8 cellular contexts compared by ENCODE assay signal in the genomic region with DNA sequence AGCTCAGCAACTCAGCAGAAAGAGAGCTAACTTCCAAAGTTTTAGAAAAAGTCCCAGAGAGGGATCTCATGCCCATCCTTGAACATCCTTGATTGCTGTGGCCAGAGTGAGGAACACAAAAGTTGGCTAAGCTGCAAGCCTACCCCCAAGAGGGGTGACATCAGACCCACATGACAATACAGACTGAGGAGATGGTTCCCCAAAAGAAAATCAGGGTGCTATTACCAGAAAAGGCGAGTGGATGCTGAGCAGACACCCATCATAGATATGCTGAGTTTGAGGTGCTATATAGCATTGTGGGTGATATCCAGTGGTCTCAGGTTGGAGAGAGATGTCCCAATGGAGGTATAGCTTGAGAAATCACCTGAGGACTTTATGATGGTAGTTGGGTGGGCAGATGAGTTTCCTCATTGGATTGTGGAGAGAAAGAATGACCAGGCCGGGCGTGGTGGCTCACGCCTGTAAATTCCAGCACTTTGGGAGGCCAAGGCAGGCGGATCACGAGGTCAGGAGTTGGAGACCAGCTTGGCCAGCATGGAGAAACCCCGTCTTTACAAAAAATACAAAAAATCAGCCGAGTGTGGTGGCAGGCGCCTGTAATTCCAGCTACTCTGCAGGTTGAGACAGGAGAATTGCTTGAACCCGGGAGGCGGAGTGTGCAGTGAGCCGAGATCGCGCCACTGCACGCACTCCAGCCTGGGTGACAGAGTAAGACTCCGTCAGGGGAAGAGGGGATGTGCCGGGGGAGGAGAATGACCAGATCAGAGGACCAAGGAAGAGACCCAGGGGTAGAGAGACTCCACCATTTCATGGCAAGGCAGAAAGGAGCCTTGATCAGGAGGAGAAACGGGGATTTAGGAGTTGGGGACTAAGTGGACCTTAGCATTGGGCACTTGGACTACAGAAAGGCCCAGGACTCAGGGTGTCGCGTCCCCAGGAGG. TPM values are rescaled to one million over a fixed set of nuclear protein-coding genes. Genes with fewer than 3 reads are reported as not detected.
DNase-seq lines count a peak whose midpoint lies in the region; ATAC-seq, FAIRE-seq and TF ChIP-seq lines count a peak whose summit lies in the region.

No MANE protein-coding gene starts in this region.

- H3K4me3 Mint-ChIP-seq in WTC11, result peak overlapping the region; percentile 43

- H3K4me1 ChIP-seq in gastroesophageal sphincter, result peaks cover 0 to 31% (median 8%) of the 10 kb centered on the region in 3 donors

- no peak for TF ChIP-seq EP300 in gastroesophageal sphincter (IDR thresholded peaks at IDR 0.05)

- H3K36me3 ChIP-seq in H7 (replicated peaks; ENCODE audit: control insufficient read depth, insufficient read depth, low read length) (peaks cover 15% of the 10 kb centered on the region), gastroesophageal sphincter (peaks cover 0 to 7% of the 10 kb centered on the region in 2 donors)

- CTCF ChIA-PET in WTC11 (lab: Charles Lee) (interaction anchor here (0.7 to 11.7 kb wide), 23 partner anchors 12 to 526 kb away, joined by 3 to 320 read pairs (median 4); a partner anchor contains a TSS), GM10248 (lab: Yijun Ruan, JAX) (interaction anchor here (0.7 to 13.9 kb wide), 14 partner anchors 12 to 215 kb away, joined by 3 to 246 read pairs (median 5); a partner anchor contains a TSS)

- H3K27ac ChIP-seq in gastroesophageal sphincter, result peak overlapping the region; percentile 62 to 97 (median 94)

- no peaks in the 10 kb centered on the region for H3K9me3 Mint-ChIP-seq in WTC11

- peaks cover 11% of the 10 kb centered on the region for H3K36me3 Mint-ChIP-seq in WTC11

- peak overlapping the region; percentile 98 for H3K27ac Mint-ChIP-seq in WTC11

- WGBS in gastroesophageal sphincter (ENCODE audit: low coverage in 1 of 2), 2 donors, result 78 to 83% methylated on average over 4 to 20 of the region's 20 CpGs

- TF ChIP-seq CTCF in WTC11 (IDR thresholded peaks at IDR 0.05) (no peak), gastroesophageal sphincter (IDR thresholded peaks at IDR 0.05) (no peak), GM10248 (IDR thresholded peaks at IDR 0.05; ENCODE audit: control extremely low read depth, extremely low read depth, low read depth, missing control alignments) (no peak)

- no peak for ATAC-seq in WTC11
- ATAC-seq in gastroesophageal sphincter, result no peak
- ATAC-seq in GM19397 (IDR thresholded peaks at IDR 0.05; ENCODE audit: unreplicated experiment), result no peak

- peaks cover 32% of the 10 kb centered on the region for H3K4me1 Mint-ChIP-seq in WTC11

- DNase-seq in H7, result no peak
- DNase-seq in WTC11 (ENCODE audit: low spot score), result no peak
- DNase-seq in skeletal muscle cell (ENCODE audit: low read depth), result no peak
- DNase-seq in GM12892 (ENCODE audit: insufficient read length), result no peak
- no peak for DNase-seq in GM10248 (ENCODE audit: extremely low spot score)
- DNase-seq in AML-193 (lab: John Stamatoyannopoulos, UW), result no peak

- no peaks in the 10 kb centered on the region; the same call in 1 of the 2 replicates for H3K27me3 ChIP-seq in H7 (ENCODE audit: control insufficient read depth, insufficient read depth, low read length)
- no peaks in the 10 kb centered on the region for H3K27me3 ChIP-seq in gastroesophageal sphincter

- POLR2A ChIA-PET in WTC11 (lab: Charles Lee), result interaction anchor here (0.6 to 6.5 kb wide), 19 partner anchors 8 to 149 kb away, joined by 3 to 67 read pairs (median 7); a partner anchor contains a TSS
- POLR2A ChIA-PET in GM10248 (lab: Yijun Ruan, JAX), result interaction anchor here (0.9 to 2.7 kb wide), 2 partner anchors 21 to 43 kb away, joined by 3 to 29 read pairs; a partner anchor contains a TSS

- FAIRE-seq in GM12892 (lab: Jason Lieb, UNC), result no peak

- no peaks in the 10 kb centered on the region for H3K9me3 ChIP-seq in gastroesophageal sphincter

- TF ChIP-seq POLR2A in gastroesophageal sphincter (IDR thresholded peaks at IDR 0.05) (no peak), GM12892 (IDR thresholded peaks at IDR 0.05; ENCODE audit: low read depth, low read length) (no peak)

- H3K27me3 Mint-ChIP-seq in WTC11 (ENCODE audit: low read depth), result peaks cover 10% of the 10 kb centered on the region

- H3K4me3 ChIP-seq in H7 (ENCODE audit: insufficient read depth, low read depth, low read length) (peak overlapping the region; percentile 22), gastroesophageal sphincter (peak overlapping the region in 1 of 2 donors; percentile 94), skeletal muscle cell (ENCODE audit: low read depth, low read length) (peak overlapping the region; percentile 65)

TF ChIP-seq in WTC11, 78 proteins besides CTCF, POLR2A, EP300 and RAD21:
- no peak for TF ChIP-seq ATF1 (CRISPR knock-in tag; IDR thresholded peaks at IDR 0.05)
- TF ChIP-seq ELF4 (CRISPR knock-in tag; IDR thresholded peaks at IDR 0.05; ENCODE audit: low read depth), result 0 out of 2 replicates have a peak, but pooled peaks have one; percentile 69
- TF ChIP-seq ETV6 (CRISPR knock-in tag; IDR thresholded peaks at IDR 0.05), result no peak

RNA-seq across cellular contexts. Expression of a gene that starts 0.9 kb away (rescaled TPM):
- 73.7 and 80.1 TPM in 2 replicates for total RNA-seq in H7 (2014; rRNA removed; shearing (Covaris generic))
- total RNA-seq in WTC11 (2021), result 51.2 to 67.0 TPM (median 59.2 TPM) in 3 replicates
- 10 to 100 TPM in 3 of 4 donors, 1 to 10 TPM in 1; 9.2 to 14.9 (median 11.6) TPM for total RNA-seq in gastroesophageal sphincter
- 33.9 TPM for polyA plus RNA-seq in GM12892 (2012; ENCODE audit: missing spikeins)

RNA-seq across cellular contexts. Expression of a gene that starts 21.3 kb away (rescaled TPM):
- total RNA-seq in H7 (2014; rRNA removed; shearing (Covaris generic)), result 70.4 and 90.1 TPM in 2 replicates
- total RNA-seq in WTC11 (2021), result 73.6 to 90.2 TPM (median 77.3 TPM) in 3 replicates
- 10 to 100 TPM; 58.0 to 81.6 (median 71.6) TPM for total RNA-seq in gastroesophageal sphincter
- polyA plus RNA-seq in GM12892 (2012; ENCODE audit: missing spikeins), result 41.5 TPM

RNA-seq across cellular contexts. Expression of a gene that starts 21.5 kb away (rescaled TPM):
- total RNA-seq in H7 (2014; rRNA removed; shearing (Covaris generic)), result 0.87 and 2.1 TPM in 2 replicates
- 1.3 to 2.3 TPM (median 1.6 TPM) in 3 replicates for total RNA-seq in WTC11 (2021)
- 10 to 100 TPM in 1 of 4 donors, 1 to 10 TPM in 1, under 1 TPM in 1, not detected in 1; 0.81 to 10.4 (median 5.0) TPM for total RNA-seq in gastroesophageal sphincter
- polyA plus RNA-seq in GM12892 (2012; ENCODE audit: missing spikeins), result 0.45 TPM

RNA-seq across cellular contexts. Expression of a gene that starts 21.9 kb away (rescaled TPM):
- 0.04 TPM in 1 of 2 replicates, not detected in the other for total RNA-seq in H7 (2014; rRNA removed; shearing (Covaris generic))
- total RNA-seq in WTC11 (2021) (not detected in 3 replicates), gastroesophageal sphincter (1 to 10 TPM in 1 of 4 donors, not detected in 3; 1.5 TPM)
- polyA plus RNA-seq in GM12892 (2012; ENCODE audit: missing spikeins), result not detected

RNA-seq across cellular contexts. Expression of a gene that starts 37.2 kb away (rescaled TPM):
- total RNA-seq in H7 (2014; rRNA removed; shearing (Covaris generic)), result not detected in 2 replicates
- total RNA-seq in WTC11 (2021) (0.25 to 0.39 TPM in 2 of 3 replicates, not detected in the other), gastroesophageal sphincter (under 1 TPM in 2 of 4 donors, not detected in 2; 0.27 to 0.67 TPM)
- polyA plus RNA-seq in GM12892 (2012; ENCODE audit: missing spikeins), result not detected
